Comparison of ENCODE assay signal across 1 cellular context in genomic region chr10:34567854-34568253, GRCh38.
TF ChIP-seq lines count a peak whose summit lies in the region.

No MANE protein-coding gene starts in this region.

TF ChIP-seq in SK-N-SH treated with all-trans-retinoic acid at 6 μM for 48 hours, 23 proteins besides CTCF, POLR2A, EP300 and RAD21 (continued from another document):
- no peak for TF ChIP-seq CSRNP3 (CRISPR knock-in tag; IDR thresholded peaks at IDR 0.05)
TF ChIP-seq in SK-N-SH treated with all-trans-retinoic acid at 6 μM for 48 hours: peak in this region for 1.
